Comparison of ENCODE assay signal across 20 cellular contexts in the genomic region with DNA sequence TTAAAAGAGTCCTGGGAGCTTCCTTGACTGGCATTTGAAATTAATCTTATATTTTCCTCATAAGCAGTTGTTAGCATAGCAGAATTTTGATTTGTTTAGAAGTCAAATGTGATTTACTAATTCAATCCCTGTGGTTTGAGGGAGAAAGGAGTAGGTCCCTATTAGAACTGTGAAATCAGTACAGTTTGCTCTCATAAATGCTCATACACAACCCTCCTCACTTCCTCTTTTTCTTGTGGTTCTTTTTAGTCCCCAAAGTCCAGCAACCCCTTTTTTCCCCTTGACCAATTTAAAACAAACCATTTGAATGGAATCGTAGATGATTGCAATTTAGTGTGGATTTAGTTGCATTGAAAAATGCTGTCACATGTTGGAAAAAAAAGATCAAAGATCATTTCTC. TPM values are rescaled to one million over a fixed set of nuclear protein-coding genes. Genes with fewer than 3 reads are reported as not detected.
A peak's percentile ranks its signal among the peaks of the same experiment; 100 is the strongest.
DNase-seq lines count a peak whose midpoint lies in the region; ATAC-seq, FAIRE-seq and TF ChIP-seq lines count a peak whose summit lies in the region.
"Had no signal": no experiment of that assay in that cellular context is flagged by ENCODE, and none has a peak within 500 bp of the region (broad histone marks: within the 10 kb centered on the region; RNA-seq: fewer than 3 reads in every experiment).

No MANE protein-coding gene starts in this region.

- no peak overlapping the region for H3K4me3 Mint-ChIP-seq in progenitor cell of endocrine pancreas (ENCODE audit: low read depth)
- H3K4me3 Mint-ChIP-seq: activated CD4-positive, alpha-beta T cell treated with anti-CD3 and anti-CD28 coated beads for 36 hours; activated T-cell treated with anti-CD3 and anti-CD28 coated beads, Interleukin-2, amount 50 U/mL, for 72 hours; naive B cell had no signal

- no peak overlapping the region for H3K27ac Mint-ChIP-seq in progenitor cell of endocrine pancreas
- H3K27ac Mint-ChIP-seq: activated CD4-positive, alpha-beta T cell treated with anti-CD3 and anti-CD28 coated beads for 36 hours; activated T-cell treated with anti-CD3 and anti-CD28 coated beads, Interleukin-2, amount 50 U/mL, for 72 hours had no signal

- H3K36me3 Mint-ChIP-seq in progenitor cell of endocrine pancreas (ENCODE audit: insufficient read depth), result no peaks in the 10 kb centered on the region

- no peak for TF ChIP-seq POLR2A in H54 (IDR thresholded peaks at IDR 0.05; ENCODE audit: low read depth, low read length)

- FAIRE-seq in H54 (lab: Jason Lieb, UNC), result no peak
- FAIRE-seq: HepG2 had no signal

- H3K4me1 Mint-ChIP-seq in progenitor cell of endocrine pancreas (ENCODE audit: low read depth), result no peaks in the 10 kb centered on the region

- peaks cover 9% of the 10 kb centered on the region for H3K27me3 Mint-ChIP-seq in progenitor cell of endocrine pancreas
- H3K27me3 Mint-ChIP-seq: activated CD4-positive, alpha-beta T cell treated with anti-CD3 and anti-CD28 coated beads for 36 hours; naive B cell had no signal

- no peak for TF ChIP-seq CTCF in progenitor cell of endocrine pancreas (IDR thresholded peaks at IDR 0.05; ENCODE audit: unreplicated experiment)

- no peak for DNase-seq in progenitor cell of endocrine pancreas (ENCODE audit: low spot score, unreplicated experiment)
- no peak for DNase-seq in H54 (ENCODE audit: insufficient read length, low spot score)
- no peak for DNase-seq in dedifferentiated amniotic fluid mesenchymal stem cell (ENCODE audit: extremely low spot score)
- DNase-seq in effector CD8-positive, alpha-beta T cell (lab: John Stamatoyannopoulos, UW), result no peak
- DNase-seq: activated CD4-positive, alpha-beta T cell treated with anti-CD3 and anti-CD28 coated beads for 36 hours; activated T-cell treated with anti-CD3 and anti-CD28 coated beads, Interleukin-2, amount 50 U/mL, for 72 hours; amniotic stem cell; Calu3; erythroblast; left cardiac atrium; naive B cell; NCI-H146; NCI-H524 treated with DMSO at 0.1 percent for 48 hours; T-helper 2 cell; tibial artery had no signal

- ATAC-seq in GM18499 (IDR thresholded peaks at IDR 0.05; ENCODE audit: insufficient read depth, unreplicated experiment) (peak; percentile 61), GM19395 (IDR thresholded peaks at IDR 0.05; ENCODE audit: unreplicated experiment) (peak; percentile 75), HG02798 (IDR thresholded peaks at IDR 0.05; ENCODE audit: poor library complexity, unreplicated experiment) (peak; percentile 68), HG03521 (IDR thresholded peaks at IDR 0.05; ENCODE audit: unreplicated experiment) (peak; percentile 54)
- ATAC-seq: activated CD4-positive, alpha-beta T cell treated with anti-CD3 and anti-CD28 coated beads for 36 hours; activated T-cell treated with anti-CD3 and anti-CD28 coated beads, Interleukin-2, amount 50 U/mL, for 72 hours; HepG2; left cardiac atrium had no signal

- H3K9me3 Mint-ChIP-seq in progenitor cell of endocrine pancreas (ENCODE audit: low read depth), result peaks cover 8% of the 10 kb centered on the region

RNA-seq across cellular contexts. Expression of a gene that starts 9.2 kb away (rescaled TPM):
- total RNA-seq in progenitor cell of endocrine pancreas, result not detected in 2 replicates
- total RNA-seq: HepG2 had no signal

RNA-seq across cellular contexts. Expression of a gene that starts 20.2 kb away (rescaled TPM):
- not detected in 2 replicates for total RNA-seq in progenitor cell of endocrine pancreas
